Comparison of ENCODE assay signal across 8 cellular contexts in the genomic region with DNA sequence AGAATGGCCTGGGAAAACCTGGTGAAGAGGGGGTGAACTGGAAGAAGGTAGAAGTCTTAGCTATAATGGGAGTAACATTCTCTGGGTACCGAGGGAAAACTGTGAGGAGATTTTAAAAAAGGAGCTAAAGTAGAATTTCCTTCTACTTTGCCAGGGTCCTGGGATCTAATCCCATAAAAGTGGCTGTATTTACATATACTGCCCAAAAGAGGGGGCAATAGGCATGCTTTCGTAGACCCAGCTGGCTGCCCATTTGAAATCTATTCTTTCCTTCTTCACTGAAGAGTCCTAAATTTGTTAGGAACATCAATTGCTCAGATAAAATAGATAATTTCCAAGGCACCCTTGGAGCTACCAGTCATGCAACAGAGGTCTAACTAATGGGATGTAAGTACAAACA.
DNase-seq lines count a peak whose midpoint lies in the region; ATAC-seq and TF ChIP-seq lines count a peak whose summit lies in the region.

No MANE protein-coding gene starts in this region.

- H3K36me3 ChIP-seq in GM06990 (ENCODE audit: control insufficient read depth, insufficient read depth, low read length), result peaks cover 5% of the 10 kb centered on the region

- TF ChIP-seq CTCF in GM06990 (IDR thresholded peaks at IDR 0.05; ENCODE audit: insufficient read depth, low read length, poor library complexity, severe bottlenecking), result peak; percentile 41
- peak; percentile 65 for TF ChIP-seq CTCF in foreskin keratinocyte (conservative IDR thresholded peaks at IDR 0.05)

- ATAC-seq in foreskin keratinocyte, result peak; percentile 48
- no peak for ATAC-seq in HG02852 (IDR thresholded peaks at IDR 0.05; ENCODE audit: unreplicated experiment)
- ATAC-seq in HG03432 (IDR thresholded peaks at IDR 0.05; ENCODE audit: unreplicated experiment), result no peak

- H3K27me3 ChIP-seq in GM06990 (replicated peaks; ENCODE audit: control insufficient read depth, insufficient read depth, low read length) (no peaks in the 10 kb centered on the region), foreskin keratinocyte (no peaks in the 10 kb centered on the region)

- no peak overlapping the region for H3K4me3 ChIP-seq in GM06990 (replicated peaks; ENCODE audit: low read depth, low read length)

- DNase-seq in AG08396 (ENCODE audit: low spot score), result peak; percentile 19
- DNase-seq in GM06990 (ENCODE audit: extremely low read depth, insufficient read length), result no peak
- DNase-seq in RPMI7951 (ENCODE audit: low read depth), result peak; percentile 7
- DNase-seq in foreskin keratinocyte, result no peak
- DNase-seq in MV-4-11 (lab: John Stamatoyannopoulos, UW), result no peak
- no peak for DNase-seq in activated CD4-positive, CD25-positive, alpha-beta regulatory T cell treated with anti-CD3 and anti-CD28 coated beads, Interleukin-2, amount 50 U/mL, for 72 hours

- H3K27ac ChIP-seq in foreskin keratinocyte, result no peak overlapping the region

- H3K4me1 ChIP-seq in foreskin keratinocyte, result no peaks in the 10 kb centered on the region

Comparison
In these comparisons a context has a peak if more than half of its experiments do, and no peak if none do; other contexts are left out.
1. DNase-seq: peak in AG08396 (single experiment) and RPMI7951 (single experiment); none in GM06990 (single experiment), foreskin keratinocyte (0 of 2), MV-4-11 (single experiment) and activated CD4-positive, CD25-positive, alpha-beta regulatory T cell treated with anti-CD3 and anti-CD28 coated beads, Interleukin-2, amount 50 U/mL, for 72 hours (single experiment).